9 cellular contexts compared by ENCODE assay signal in genomic region chr5:36073595-36074216, GRCh38. TPM values are rescaled to one million over a fixed set of nuclear protein-coding genes. Genes with fewer than 3 reads are reported as not detected.
DNase-seq lines count a peak whose midpoint lies in the region; ATAC-seq and TF ChIP-seq lines count a peak whose summit lies in the region.
"Had no signal": no experiment of that assay in that cellular context is flagged by ENCODE, and none has a peak within 500 bp of the region (broad histone marks: within the 10 kb centered on the region; RNA-seq: fewer than 3 reads in every experiment).

No MANE protein-coding gene starts in this region.

- ATAC-seq in GM21381 (IDR thresholded peaks at IDR 0.05; ENCODE audit: unreplicated experiment) (peak; percentile 73), HG03520 (IDR thresholded peaks at IDR 0.05; ENCODE audit: unreplicated experiment) (peak; percentile 80), right lobe of liver (peak; percentile 58 to 61 (median 60))

- H3K4me1 ChIP-seq in right lobe of liver: no peaks in the 10 kb centered on the region
- no peaks in the 10 kb centered on the region for H3K4me1 ChIP-seq in left ventricle myocardium inferior

- DNase-seq in RPMI7951 (ENCODE audit: low read depth): peak; percentile 12
- no peak for DNase-seq in right lobe of liver
- no peak for DNase-seq in cardiac septum (ENCODE audit: low spot score)
- DNase-seq in left ventricle myocardium inferior: no peak
- no peak for DNase-seq in AG20443 (ENCODE audit: low spot score)

- H3K9me3 ChIP-seq in right lobe of liver (no peaks in the 10 kb centered on the region), left ventricle myocardium inferior (replicated peaks) (no peaks in the 10 kb centered on the region)

- H3K36me3 ChIP-seq in right lobe of liver: no peaks in the 10 kb centered on the region
- no peaks in the 10 kb centered on the region for H3K36me3 ChIP-seq in left ventricle myocardium inferior

- no peak for TF ChIP-seq POLR2A in right lobe of liver (IDR thresholded peaks at IDR 0.05)

- H3K27ac ChIP-seq in right lobe of liver (no peak overlapping the region), left ventricle myocardium inferior (replicated peaks) (no peak overlapping the region)

- TF ChIP-seq CTCF in GM12874 (IDR thresholded peaks at IDR 0.05; ENCODE audit: insufficient read depth, low read depth, low read length) (peak; percentile 48; the same call in 1 of the 2 replicates), right lobe of liver (IDR thresholded peaks at IDR 0.05) (peak in 3 of 4 donors; percentile 30 to 31 (median 30)), left ventricle myocardium inferior (IDR thresholded peaks at IDR 0.05; ENCODE audit: borderline replicate concordance) (no peak)

- H3K27me3 ChIP-seq in right lobe of liver: no peaks in the 10 kb centered on the region
- peaks cover 7% of the 10 kb centered on the region for H3K27me3 ChIP-seq in left ventricle myocardium inferior (ENCODE audit: low read depth)

- intact Hi-C loops in right lobe of liver (cut with DNase I) (no loop called here), cardiac septum (cut with DNase I) (no loop called here), left ventricle myocardium inferior (cut with micrococcal nuclease) (no loop called here)

- H3K4me3 ChIP-seq in right lobe of liver (no peak overlapping the region), left ventricle myocardium inferior (no peak overlapping the region)

- 38% methylated on average over 3 of the region's 3 CpGs for WGBS in right lobe of liver (ENCODE audit: insufficient coverage, low coverage, low lambda C conversion rate, missing lambda C conversion rate)

RNA-seq across cellular contexts. Expression of gene UGT3A2, which starts 7.0 kb away (rescaled TPM):
- 0.39 TPM in 1 of 2 replicates, not detected in the other for total RNA-seq in RPMI7951 (2014; rRNA removed; shearing (Covaris generic))
- 1 to 10 TPM in 1 of 6 experiments, under 1 TPM in 1, not detected in 4; 0.43 to 1.0 TPM for total RNA-seq in right lobe of liver
- not detected for total RNA-seq in cardiac septum
- not detected for total RNA-seq in left ventricle myocardium inferior
- total RNA-seq: myocyte had no signal
